In genomic region chr20:32855387-32855786, GRCh38 we compare ENCODE assay signal across 25 cellular contexts. TPM values are rescaled to one million over a fixed set of nuclear protein-coding genes. Genes with fewer than 3 reads are reported as not detected.
A peak's percentile ranks its signal among the peaks of the same experiment; 100 is the strongest.
DNase-seq lines count a peak whose midpoint lies in the region; ATAC-seq and TF ChIP-seq lines count a peak whose summit lies in the region.
"Had no signal": no experiment of that assay in that cellular context is flagged by ENCODE, and none has a peak within 500 bp of the region (broad histone marks: within the 10 kb centered on the region; RNA-seq: fewer than 3 reads in every experiment).

No MANE protein-coding gene starts in this region.

- no peak overlapping the region for H3K9ac ChIP-seq in HUES6 (ENCODE audit: low read length)

- peak overlapping the region in 1 of 2 donors; percentile 27 for H3K4me3 Mint-ChIP-seq in activated T-cell treated with anti-CD3 and anti-CD28 coated beads, Interleukin-2, amount 50 U/mL, for 72 hours
- no peak overlapping the region for H3K4me3 Mint-ChIP-seq in activated naive CD8-positive, alpha-beta T cell treated with anti-CD3 and anti-CD28 coated beads, Interleukin-2, amount 50 U/mL, for 24 hours
- no peak overlapping the region for H3K4me3 Mint-ChIP-seq in stimulated activated effector memory CD8-positive, alpha-beta T cell treated with anti-CD3 and anti-CD28 coated beads, Interleukin-12 subunit alpha, Interleukin-12 subunit beta, amount 100 ng/mL, for 72 hours
- H3K4me3 Mint-ChIP-seq: CD14-positive monocyte had no signal

- peaks cover 26% of the 10 kb centered on the region for H3K4me1 ChIP-seq in HUES6 (ENCODE audit: control insufficient read depth, insufficient read depth, low read length)
- H3K4me1 ChIP-seq in ascending aorta = no peaks in the 10 kb centered on the region
- H3K4me1 ChIP-seq: esophagus muscularis mucosa, gastroesophageal sphincter, pancreas, right lobe of liver had no signal

- H3K9me3 ChIP-seq in HUES6 (ENCODE audit: control insufficient read depth, insufficient read depth, low read depth, low read length) = no peaks in the 10 kb centered on the region
- H3K9me3 ChIP-seq in ascending aorta = no peaks in the 10 kb centered on the region
- H3K9me3 ChIP-seq: esophagus muscularis mucosa, gastroesophageal sphincter, pancreas, right lobe of liver, testis had no signal

- intact Hi-C loops in ascending aorta (cut with DNase I) = no loop called here

- no peaks in the 10 kb centered on the region for H3K9me3 Mint-ChIP-seq in activated T-cell treated with anti-CD3 and anti-CD28 coated beads, Interleukin-2, amount 50 U/mL, for 72 hours
- H3K9me3 Mint-ChIP-seq in activated naive CD8-positive, alpha-beta T cell treated with anti-CD3 and anti-CD28 coated beads, Interleukin-2, amount 50 U/mL, for 24 hours = no peaks in the 10 kb centered on the region
- H3K9me3 Mint-ChIP-seq in stimulated activated effector memory CD8-positive, alpha-beta T cell treated with anti-CD3 and anti-CD28 coated beads, Interleukin-12 subunit alpha, Interleukin-12 subunit beta, amount 100 ng/mL, for 72 hours = no peaks in the 10 kb centered on the region
- H3K9me3 Mint-ChIP-seq: CD14-positive monocyte had no signal

- peaks cover 9% of the 10 kb centered on the region for H3K4me1 Mint-ChIP-seq in activated T-cell treated with anti-CD3 and anti-CD28 coated beads, Interleukin-2, amount 50 U/mL, for 72 hours (ENCODE audit: low read depth)
- H3K4me1 Mint-ChIP-seq in activated naive CD8-positive, alpha-beta T cell treated with anti-CD3 and anti-CD28 coated beads, Interleukin-2, amount 50 U/mL, for 24 hours = peaks cover 19% of the 10 kb centered on the region
- H3K4me1 Mint-ChIP-seq in stimulated activated effector memory CD8-positive, alpha-beta T cell treated with anti-CD3 and anti-CD28 coated beads, Interleukin-12 subunit alpha, Interleukin-12 subunit beta, amount 100 ng/mL, for 72 hours = peaks cover 9% of the 10 kb centered on the region
- H3K4me1 Mint-ChIP-seq: CD14-positive monocyte had no signal

- no peak for TF ChIP-seq CTCF in ascending aorta (IDR thresholded peaks at IDR 0.05)

- no peak overlapping the region for H3K4me3 ChIP-seq in HUES6 (ENCODE audit: low read depth, low read length)
- no peak overlapping the region for H3K4me3 ChIP-seq in ascending aorta
- H3K4me3 ChIP-seq: esophagus muscularis mucosa, gastroesophageal sphincter, K562, pancreas, right lobe of liver, testis had no signal

- peaks cover 0 to 11% of the 10 kb centered on the region in 2 donors for H3K36me3 Mint-ChIP-seq in activated T-cell treated with anti-CD3 and anti-CD28 coated beads, Interleukin-2, amount 50 U/mL, for 72 hours (ENCODE audit: insufficient read depth in 2 of 2)
- H3K36me3 Mint-ChIP-seq in activated naive CD8-positive, alpha-beta T cell treated with anti-CD3 and anti-CD28 coated beads, Interleukin-2, amount 50 U/mL, for 24 hours (ENCODE audit: low read depth) = peaks cover 32% of the 10 kb centered on the region
- H3K36me3 Mint-ChIP-seq in stimulated activated effector memory CD8-positive, alpha-beta T cell treated with anti-CD3 and anti-CD28 coated beads, Interleukin-12 subunit alpha, Interleukin-12 subunit beta, amount 100 ng/mL, for 72 hours = peaks cover 83% of the 10 kb centered on the region

- H3K27me3 Mint-ChIP-seq in activated T-cell treated with anti-CD3 and anti-CD28 coated beads, Interleukin-2, amount 50 U/mL, for 72 hours (ENCODE audit: low read depth) = no peaks in the 10 kb centered on the region
- H3K27me3 Mint-ChIP-seq in activated naive CD8-positive, alpha-beta T cell treated with anti-CD3 and anti-CD28 coated beads, Interleukin-2, amount 50 U/mL, for 24 hours = no peaks in the 10 kb centered on the region

- H3K27me3 ChIP-seq in HUES6 (ENCODE audit: control insufficient read depth, insufficient read depth, low read length) (no peaks in the 10 kb centered on the region), ascending aorta (no peaks in the 10 kb centered on the region)
- H3K27me3 ChIP-seq: esophagus muscularis mucosa, gastroesophageal sphincter, pancreas, right lobe of liver, testis had no signal

- peak overlapping the region; percentile 69 for H3K27ac Mint-ChIP-seq in activated T-cell treated with anti-CD3 and anti-CD28 coated beads, Interleukin-2, amount 50 U/mL, for 72 hours
- peak overlapping the region; percentile 63 for H3K27ac Mint-ChIP-seq in activated naive CD8-positive, alpha-beta T cell treated with anti-CD3 and anti-CD28 coated beads, Interleukin-2, amount 50 U/mL, for 24 hours
- H3K27ac Mint-ChIP-seq in stimulated activated effector memory CD8-positive, alpha-beta T cell treated with anti-CD3 and anti-CD28 coated beads, Interleukin-12 subunit alpha, Interleukin-12 subunit beta, amount 100 ng/mL, for 72 hours = peak overlapping the region; percentile 32

- DNase-seq in activated T-cell treated with anti-CD3 and anti-CD28 coated beads, Interleukin-2, amount 50 U/mL, for 72 hours = no peak
- DNase-seq in activated T-cell treated with anti-CD3 and anti-CD28 coated beads, Interleukin-2, amount 50 U/mL, for 1 hour = no peak
- DNase-seq in activated naive CD8-positive, alpha-beta T cell treated with anti-CD3 and anti-CD28 coated beads, Interleukin-2, amount 50 U/mL, for 24 hours = no peak
- DNase-seq in stimulated activated effector memory CD8-positive, alpha-beta T cell treated with anti-CD3 and anti-CD28 coated beads, Interleukin-12 subunit alpha, Interleukin-12 subunit beta, amount 100 ng/mL, for 72 hours (ENCODE audit: low spot score in 2 of 2) = no peak
- DNase-seq in DMS153 (lab: John Stamatoyannopoulos, UW) (no peak), ascending aorta (ENCODE audit: low spot score in 2 of 2) (no peak)
- DNase-seq: activated effector memory CD4-positive, alpha-beta T cell treated with anti-CD3 and anti-CD28 coated beads, Interleukin-2, amount 50 U/mL, for 16 hours; aorta; central memory CD4-positive, alpha-beta T cell; DMS79; effector CD4-positive, alpha-beta T cell; kidney glomerular epithelial cell; mammary epithelial cell; NCI-H1694 treated with DMSO at 0.1 percent for 48 hours; NCI-H345; pancreas; right lobe of liver; testis had no signal

- no peak for ATAC-seq in activated T-cell treated with anti-CD3 and anti-CD28 coated beads, Interleukin-2, amount 50 U/mL, for 72 hours (replicated peaks in 1 of 2)
- no peak for ATAC-seq in activated naive CD8-positive, alpha-beta T cell treated with anti-CD3 and anti-CD28 coated beads, Interleukin-2, amount 50 U/mL, for 24 hours
- no peak for ATAC-seq in stimulated activated effector memory CD8-positive, alpha-beta T cell treated with anti-CD3 and anti-CD28 coated beads, Interleukin-12 subunit alpha, Interleukin-12 subunit beta, amount 100 ng/mL, for 72 hours
- ATAC-seq: gastroesophageal sphincter, K562, Panc1, right lobe of liver had no signal

- H3K36me3 ChIP-seq in HUES6 (ENCODE audit: control insufficient read depth, insufficient read depth, low read length) (peaks cover 43% of the 10 kb centered on the region), ascending aorta (peaks cover 16 to 44% of the 10 kb centered on the region in 2 donors)

- H3K27ac ChIP-seq in HUES6 (ENCODE audit: low read depth, low read length) (0 out of 2 replicates have a peak overlapping the region, but pooled peaks have one; percentile 21), ascending aorta (no peak overlapping the region)
- H3K27ac ChIP-seq: esophagus muscularis mucosa, gastroesophageal sphincter, pancreas, right lobe of liver had no signal

RNA-seq across cellular contexts. Expression of gene EFCAB8, which starts 3.3 kb away (rescaled TPM):
- 1 to 10 TPM; 1.7 to 2.7 TPM for total RNA-seq in activated T-cell treated with anti-CD3 and anti-CD28 coated beads, Interleukin-2, amount 50 U/mL, for 72 hours
- total RNA-seq in ascending aorta = not detected
- total RNA-seq: myocyte had no signal

RNA-seq across cellular contexts. Expression of gene MAPRE1, which starts 35.6 kb away (rescaled TPM):
- 100 to 1,000 TPM in 1 of 2 donors, 10 to 100 TPM in 1; 94.6 to 100 TPM for total RNA-seq in activated T-cell treated with anti-CD3 and anti-CD28 coated beads, Interleukin-2, amount 50 U/mL, for 72 hours
- total RNA-seq in ascending aorta = 49.0 TPM
